Comparison of ENCODE assay signal across 1 cellular context in genomic region chr2:46844034-46844433, GRCh38.
TF ChIP-seq lines count a peak whose summit lies in the region.

No MANE protein-coding gene starts in this region.

TF ChIP-seq in IMR-90, 13 proteins besides CTCF, POLR2A, EP300 and RAD21 (continued from another document):
- TF ChIP-seq CHD1 (IDR thresholded peaks at IDR 0.05; ENCODE audit: low read depth, low read length) (no peak), MAFK (IDR thresholded peaks at IDR 0.05; ENCODE audit: low read depth, low read length) (no peak), FOS (IDR thresholded peaks at IDR 0.05; ENCODE audit: low read depth, low read length) (no peak), RCOR1 (IDR thresholded peaks at IDR 0.05; ENCODE audit: insufficient replicate concordance, low read length) (no peak)
